8 cellular contexts compared by ENCODE assay signal in genomic region chr2:55518846-55519167, GRCh38. TPM values are rescaled to one million over a fixed set of nuclear protein-coding genes. Genes with fewer than 3 reads are reported as not detected.
DNase-seq lines count a peak whose midpoint lies in the region; ATAC-seq lines count a peak whose summit lies in the region.

No MANE protein-coding gene starts in this region.

- no peaks in the 10 kb centered on the region for H3K4me1 ChIP-seq in endocrine pancreas (ENCODE audit: control insufficient read depth, insufficient read depth, low read length)
- H3K4me1 ChIP-seq in mucosa of rectum (ENCODE audit: control insufficient read depth in 2 of 2, insufficient read depth in 2 of 2, low read length in 2 of 2), result peaks cover 3 to 10% of the 10 kb centered on the region in 2 donors

- H3K36me3 ChIP-seq in endocrine pancreas (ENCODE audit: control insufficient read depth, insufficient read depth, low read length), result no peaks in the 10 kb centered on the region
- H3K36me3 ChIP-seq in mucosa of rectum (ENCODE audit: control insufficient read depth in 2 of 2, insufficient read depth in 2 of 2, low read length in 2 of 2), result no peaks in the 10 kb centered on the region

- ATAC-seq in HG02884 (IDR thresholded peaks at IDR 0.05; ENCODE audit: unreplicated experiment), result peak; percentile 6

- H3K27me3 ChIP-seq in endocrine pancreas (ENCODE audit: control insufficient read depth, insufficient read depth, low read length), result no peaks in the 10 kb centered on the region
- H3K27me3 ChIP-seq in mucosa of rectum (ENCODE audit: control insufficient read depth in 2 of 2, insufficient read depth in 2 of 2, low read length in 2 of 2), result no peaks in the 10 kb centered on the region

- H3K27ac ChIP-seq in mucosa of rectum (ENCODE audit: low read depth in 2 of 2, low read length in 2 of 2), result peak overlapping the region; percentile 78 to 83

- H3K4me1 Mint-ChIP-seq in activated naive CD4-positive, alpha-beta T cell treated with anti-CD3 and anti-CD28 coated beads for 36 hours (ENCODE audit: low read depth), result peaks cover 14% of the 10 kb centered on the region

- no peaks in the 10 kb centered on the region for H3K27me3 Mint-ChIP-seq in activated naive CD4-positive, alpha-beta T cell treated with anti-CD3 and anti-CD28 coated beads for 36 hours (ENCODE audit: low read depth)

- H3K27ac Mint-ChIP-seq in activated naive CD4-positive, alpha-beta T cell treated with anti-CD3 and anti-CD28 coated beads for 36 hours, result peak overlapping the region; percentile 96

- CTCF ChIA-PET in activated naive CD4-positive, alpha-beta T cell treated with anti-CD3 and anti-CD28 coated beads for 36 hours (lab: Charles Lee), result interaction anchor here (0.6 to 1.2 kb wide), 2 partner anchors 10 to 125 kb away, joined by 3 to 5 read pairs; no protein-coding TSS in a partner anchor

- H3K9me3 Mint-ChIP-seq in activated naive CD4-positive, alpha-beta T cell treated with anti-CD3 and anti-CD28 coated beads for 36 hours, result no peaks in the 10 kb centered on the region

- H3K4me3 ChIP-seq in endocrine pancreas (ENCODE audit: control insufficient read depth, insufficient read depth, low read length) (peak overlapping the region; percentile 51), mucosa of rectum (ENCODE audit: low read length in 2 of 2) (peak overlapping the region; percentile 96 to 100)

- peaks cover 10% of the 10 kb centered on the region for H3K36me3 Mint-ChIP-seq in activated naive CD4-positive, alpha-beta T cell treated with anti-CD3 and anti-CD28 coated beads for 36 hours (ENCODE audit: low read depth)

- H3K9me3 ChIP-seq in endocrine pancreas (ENCODE audit: control insufficient read depth, low read length) (no peaks in the 10 kb centered on the region), mucosa of rectum (ENCODE audit: control insufficient read depth in 2 of 2, low read length in 2 of 2) (no peaks in the 10 kb centered on the region)

- peak overlapping the region; percentile 99 for H3K4me3 Mint-ChIP-seq in activated naive CD4-positive, alpha-beta T cell treated with anti-CD3 and anti-CD28 coated beads for 36 hours

- intact Hi-C loops in activated naive CD4-positive, alpha-beta T cell treated with anti-CD3 and anti-CD28 coated beads for 36 hours (cut with micrococcal nuclease), result loop anchor here (1.0 to 5.0 kb wide), 11 partner anchors 72 to 797 kb away; partner anchors contain the start of genes CLHC1, EML6, MTIF2 and PNPT1

- H3K9ac ChIP-seq in endocrine pancreas (ENCODE audit: control insufficient read depth, insufficient read depth, low read length) (peak overlapping the region; percentile 35), mucosa of rectum (ENCODE audit: low read depth in 1 of 2, low read length in 2 of 2) (peak overlapping the region; percentile 81 to 87)

- no peak for DNase-seq in activated naive CD4-positive, alpha-beta T cell treated with anti-CD3 and anti-CD28 coated beads for 36 hours
- no peak for DNase-seq in activated naive CD4-positive, alpha-beta T cell (lab: John Stamatoyannopoulos, UW)
- DNase-seq in RPMI7951 (ENCODE audit: low read depth), result peak; percentile 24
- no peak for DNase-seq in UCSD-AML1 (lab: John Stamatoyannopoulos, UW; ENCODE audit: unreplicated experiment)
- DNase-seq in NCI-H1694 (lab: John Stamatoyannopoulos, UW), result no peak

RNA-seq across cellular contexts. Expression of gene CFAP36, which starts 0.7 kb away (rescaled TPM):
- 10 to 100 TPM; 25.6 to 27.5 TPM for total RNA-seq in activated naive CD4-positive, alpha-beta T cell treated with anti-CD3 and anti-CD28 coated beads for 36 hours
- total RNA-seq in RPMI7951 (2014; rRNA removed; shearing (Covaris generic)), result 34.6 and 36.9 TPM in 2 replicates
